ENCODE assay signal across 22 cellular contexts in the genomic region with DNA sequence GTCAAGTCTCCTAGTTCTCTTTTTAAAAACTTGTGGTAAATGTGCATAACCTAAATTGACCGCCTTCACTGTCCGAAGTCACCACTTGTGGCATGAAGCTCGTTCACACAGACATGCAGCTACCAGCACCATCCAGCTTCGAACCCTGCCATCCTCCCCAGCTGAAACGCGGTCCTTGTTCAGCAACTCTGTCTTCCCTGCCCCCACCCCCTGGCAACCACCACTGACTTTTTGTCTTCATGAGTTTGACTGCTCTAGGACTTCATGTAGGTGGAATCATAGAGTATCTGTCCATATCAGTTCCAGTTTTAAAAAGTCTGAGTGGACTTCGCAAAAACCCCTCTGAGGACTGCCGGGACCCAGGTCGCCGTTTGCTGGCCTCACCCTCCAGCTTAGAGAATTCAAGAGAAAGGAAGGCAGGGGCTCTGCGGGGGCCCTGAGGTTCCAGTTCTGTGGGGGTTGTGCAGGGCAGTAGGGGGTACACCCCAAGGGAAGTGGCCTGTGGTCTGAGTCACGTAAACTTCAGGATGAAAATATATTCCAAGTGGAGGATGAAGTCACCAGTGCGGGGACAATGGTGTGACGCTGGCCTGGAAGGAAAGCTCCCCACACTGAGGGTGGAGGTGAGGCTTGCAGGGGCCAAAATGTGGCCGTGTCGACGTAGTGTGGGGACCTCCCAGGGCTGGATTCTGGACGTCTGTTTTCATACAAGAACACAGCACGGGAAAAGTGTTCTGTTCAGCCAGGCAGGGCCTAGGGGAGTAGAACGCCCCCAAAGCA.
DNase-seq lines count a peak whose midpoint lies in the region; ATAC-seq and TF ChIP-seq lines count a peak whose summit lies in the region.
"Had no signal": no experiment of that assay in that cellular context is flagged by ENCODE, and none has a peak within 500 bp of the region (broad histone marks: within the 10 kb centered on the region; RNA-seq: fewer than 3 reads in every experiment).

No MANE protein-coding gene starts in this region.

- H3K27me3 ChIP-seq in RWPE2 (ENCODE audit: insufficient read depth, poor library complexity, severe bottlenecking) (no peaks in the 10 kb centered on the region), dorsolateral prefrontal cortex (no peaks in the 10 kb centered on the region), mesenchymal stem cell (ENCODE audit: control insufficient read depth in 1 of 2, insufficient read depth in 1 of 2, low read length in 2 of 2) (no peaks in the 10 kb centered on the region), thoracic aorta (replicated peaks; ENCODE audit: insufficient read depth) (no peaks in the 10 kb centered on the region)
- H3K27me3 ChIP-seq: neutrophil had no signal

- DNase-seq in RWPE2 (ENCODE audit: low spot score), result peak; percentile 33
- peak in 1 of 10 donors; percentile 21 for DNase-seq in dorsolateral prefrontal cortex
- peak; percentile 39 for DNase-seq in mesenchymal stem cell
- no peak for DNase-seq in thoracic aorta (ENCODE audit: low spot score)
- DNase-seq in activated naive CD4-positive, alpha-beta T cell treated with anti-CD3 and anti-CD28 coated beads, Interleukin-2, amount 10 ng/mL, durations not matched to agents 7 days and 5 days, result no peak
- DNase-seq in NCI-H345 (lab: John Stamatoyannopoulos, UW), result no peak
- DNase-seq in activated CD4-positive, alpha-beta memory T cell treated with anti-CD3 and anti-CD28 coated beads for 36 hours, result no peak
- DNase-seq: activated B cell treated with CpG ODN at 0.5 μM for 24 hours; activated naive CD8-positive, alpha-beta T cell treated with anti-CD3 and anti-CD28 coated beads, Interleukin-2, amount 50 U/mL, for 24 hours; EL; mucosa of descending colon; NCI-H1048; NCI-H2029 treated with DMSO at 0.1 percent for 48 hours; NCI-H510A; retina; SIG-M5; T-helper 17 cell had no signal

- H2BK120ac ChIP-seq in mesenchymal stem cell (ENCODE audit: low read depth, low read length), result peak overlapping the region; percentile 22

- no peak overlapping the region for H3K9ac ChIP-seq in mesenchymal stem cell (ENCODE audit: low read length)

- H3K4me3 ChIP-seq in RWPE2 (ENCODE audit: severe bottlenecking) (no peak overlapping the region), dorsolateral prefrontal cortex (no peak overlapping the region), mesenchymal stem cell (ENCODE audit: insufficient read depth in 1 of 2, low read depth in 1 of 2, low read length in 2 of 2) (peak overlapping the region in 1 of 2 experiments; percentile 4), thoracic aorta (no peak overlapping the region)
- H3K4me3 ChIP-seq: K562, mucosa of descending colon had no signal

- H3K4me1 ChIP-seq in RWPE2 (ENCODE audit: insufficient read depth, poor library complexity, severe bottlenecking) (peaks cover 21% of the 10 kb centered on the region), mesenchymal stem cell (ENCODE audit: control insufficient read depth, insufficient read depth, low read depth, low read length) (peaks cover 41% of the 10 kb centered on the region), thoracic aorta (ENCODE audit: control insufficient read depth in 1 of 2, low read depth in 2 of 2) (peaks cover 22 to 68% of the 10 kb centered on the region in 2 donors)

- no peak overlapping the region for H3K23ac ChIP-seq in mesenchymal stem cell (ENCODE audit: low read length in 2 of 2)

- peak overlapping the region; percentile 11 to 28 for H3K18ac ChIP-seq in mesenchymal stem cell (ENCODE audit: low read depth in 1 of 2, low read length in 2 of 2)

- peak overlapping the region; percentile 66 for H4K8ac ChIP-seq in mesenchymal stem cell (ENCODE audit: low read length)

- H3K4me2 ChIP-seq in mesenchymal stem cell (ENCODE audit: low read length, poor library complexity, severe bottlenecking), result no peak overlapping the region

- POLR2A ChIA-PET in activated CD4-positive, alpha-beta memory T cell treated with anti-CD3 and anti-CD28 coated beads for 36 hours (lab: Charles Lee), result no interaction called here

- no peak overlapping the region for H2BK15ac ChIP-seq in mesenchymal stem cell (ENCODE audit: low read depth, poor library complexity, severe bottlenecking)

- no peak overlapping the region for H2BK5ac ChIP-seq in mesenchymal stem cell (ENCODE audit: low read depth, low read length, poor library complexity, severe bottlenecking)

- H3K27me3 Mint-ChIP-seq in activated naive CD4-positive, alpha-beta T cell treated with anti-CD3 and anti-CD28 coated beads, Interleukin-2, amount 10 ng/mL, durations not matched to agents 7 days and 5 days, result peaks cover 22% of the 10 kb centered on the region
- H3K27me3 Mint-ChIP-seq in activated CD4-positive, alpha-beta memory T cell treated with anti-CD3 and anti-CD28 coated beads for 36 hours, result peaks cover 4% of the 10 kb centered on the region
- H3K27me3 Mint-ChIP-seq: activated B cell treated with CpG ODN at 0.5 μM for 24 hours, B cell had no signal

- H4K91ac ChIP-seq in mesenchymal stem cell (ENCODE audit: low read length), result no peak overlapping the region

- H3K79me1 ChIP-seq in mesenchymal stem cell (replicated peaks; ENCODE audit: low read length, poor library complexity, severe bottlenecking), result peaks cover 20% of the 10 kb centered on the region

- intact Hi-C loops in dorsolateral prefrontal cortex (cut with DNase I), result no loop called here
- intact Hi-C loops in activated CD4-positive, alpha-beta memory T cell treated with anti-CD3 and anti-CD28 coated beads for 36 hours (cut with micrococcal nuclease), result no loop called here

- H2BK12ac ChIP-seq in mesenchymal stem cell (ENCODE audit: low read length in 2 of 2), result peak overlapping the region in 1 of 2 experiments; percentile 37

- no peaks in the 10 kb centered on the region for H3K36me3 ChIP-seq in RWPE2 (ENCODE audit: low read depth)
- H3K36me3 ChIP-seq in mesenchymal stem cell (ENCODE audit: control insufficient read depth in 1 of 2, insufficient read depth in 2 of 2, low read depth in 1 of 2, low read length in 2 of 2), result peaks cover 5 to 16% of the 10 kb centered on the region in 2 experiments
- no peaks in the 10 kb centered on the region for H3K36me3 ChIP-seq in thoracic aorta

- CTCF ChIA-PET in activated naive CD4-positive, alpha-beta T cell treated with anti-CD3 and anti-CD28 coated beads, Interleukin-2, amount 10 ng/mL, durations not matched to agents 7 days and 5 days (lab: Charles Lee), result no interaction called here
- CTCF ChIA-PET in activated CD4-positive, alpha-beta memory T cell treated with anti-CD3 and anti-CD28 coated beads for 36 hours (lab: Charles Lee), result no interaction called here

- H2AK5ac ChIP-seq in mesenchymal stem cell (ENCODE audit: low read length, severe bottlenecking), result peak overlapping the region; percentile 71

- peak overlapping the region in 1 of 2 experiments; percentile 34 for H3K4ac ChIP-seq in mesenchymal stem cell (ENCODE audit: low read depth in 1 of 2, low read length in 2 of 2)

- H3K4me3 Mint-ChIP-seq in activated naive CD4-positive, alpha-beta T cell treated with anti-CD3 and anti-CD28 coated beads, Interleukin-2, amount 10 ng/mL, durations not matched to agents 7 days and 5 days, result no peak overlapping the region
- no peak overlapping the region for H3K4me3 Mint-ChIP-seq in activated CD4-positive, alpha-beta memory T cell treated with anti-CD3 and anti-CD28 coated beads for 36 hours
- H3K4me3 Mint-ChIP-seq: activated B cell treated with CpG ODN at 0.5 μM for 24 hours; activated naive CD8-positive, alpha-beta T cell treated with anti-CD3 and anti-CD28 coated beads, Interleukin-2, amount 50 U/mL, for 24 hours; activated T-helper 1 cell treated with anti-CD3 and anti-CD28 coated beads, Interleukin-12 subunit alpha, Interleukin-12 subunit beta, Interleukin-2, Interleukin-4 antibody, amounts not matched to agents 30 ng/mL and 10 ng/mL and 1 ng/mL, durations not matched to agents 14 hours and 24 hours and 36 hours; B cell; T-helper 17 cell had no signal

- H3K27ac Mint-ChIP-seq in activated naive CD4-positive, alpha-beta T cell treated with anti-CD3 and anti-CD28 coated beads, Interleukin-2, amount 10 ng/mL, durations not matched to agents 7 days and 5 days, result no peak overlapping the region
- no peak overlapping the region for H3K27ac Mint-ChIP-seq in activated CD4-positive, alpha-beta memory T cell treated with anti-CD3 and anti-CD28 coated beads for 36 hours
- H3K27ac Mint-ChIP-seq: activated B cell treated with CpG ODN at 0.5 μM for 24 hours; activated naive CD8-positive, alpha-beta T cell treated with anti-CD3 and anti-CD28 coated beads, Interleukin-2, amount 50 U/mL, for 24 hours; activated T-helper 1 cell treated with anti-CD3 and anti-CD28 coated beads, Interleukin-12 subunit alpha, Interleukin-12 subunit beta, Interleukin-2, Interleukin-4 antibody, amounts not matched to agents 30 ng/mL and 10 ng/mL and 1 ng/mL, durations not matched to agents 14 hours and 24 hours and 36 hours; B cell; T-helper 17 cell had no signal

- no peak for TF ChIP-seq CTCF in RWPE2 (IDR thresholded peaks at IDR 0.05; ENCODE audit: poor library complexity, severe bottlenecking)
- TF ChIP-seq CTCF in dorsolateral prefrontal cortex (IDR thresholded peaks at IDR 0.05 in 54 of 56, conservative IDR thresholded peaks at IDR 0.05 in 2 of 56; ENCODE audit: low read depth in 1 of 56, partially characterized antibody in 56 of 56), result no peak
- TF ChIP-seq CTCF in thoracic aorta (IDR thresholded peaks at IDR 0.05), result no peak

- WGBS in mesenchymal stem cell, result 77% methylated on average over 18 of the region's 20 CpGs

- no peak overlapping the region for H3K27ac ChIP-seq in RWPE2 (ENCODE audit: poor library complexity, severe bottlenecking)
- H3K27ac ChIP-seq in dorsolateral prefrontal cortex, result peak overlapping the region in 54 of 59 donors; percentile 22 to 94 (median 72)
- H3K27ac ChIP-seq in mesenchymal stem cell (ENCODE audit: low read length, poor library complexity, severe bottlenecking), result peak overlapping the region; percentile 36
- H3K27ac ChIP-seq in thoracic aorta, result peak overlapping the region; percentile 9 to 23
- H3K27ac ChIP-seq: neutrophil had no signal

- H3K36me3 Mint-ChIP-seq in activated naive CD4-positive, alpha-beta T cell treated with anti-CD3 and anti-CD28 coated beads, Interleukin-2, amount 10 ng/mL, durations not matched to agents 7 days and 5 days, result no peaks in the 10 kb centered on the region
- no peaks in the 10 kb centered on the region for H3K36me3 Mint-ChIP-seq in activated CD4-positive, alpha-beta memory T cell treated with anti-CD3 and anti-CD28 coated beads for 36 hours

- H3K4me1 Mint-ChIP-seq in activated naive CD4-positive, alpha-beta T cell treated with anti-CD3 and anti-CD28 coated beads, Interleukin-2, amount 10 ng/mL, durations not matched to agents 7 days and 5 days, result peaks cover 5% of the 10 kb centered on the region
- H3K4me1 Mint-ChIP-seq in activated CD4-positive, alpha-beta memory T cell treated with anti-CD3 and anti-CD28 coated beads for 36 hours (ENCODE audit: low read depth), result no peaks in the 10 kb centered on the region

- no peaks in the 10 kb centered on the region for H3K9me3 Mint-ChIP-seq in activated naive CD4-positive, alpha-beta T cell treated with anti-CD3 and anti-CD28 coated beads, Interleukin-2, amount 10 ng/mL, durations not matched to agents 7 days and 5 days
- H3K9me3 Mint-ChIP-seq in activated CD4-positive, alpha-beta memory T cell treated with anti-CD3 and anti-CD28 coated beads for 36 hours, result no peaks in the 10 kb centered on the region
- H3K9me3 Mint-ChIP-seq: activated B cell treated with CpG ODN at 0.5 μM for 24 hours; activated naive CD8-positive, alpha-beta T cell treated with anti-CD3 and anti-CD28 coated beads, Interleukin-2, amount 50 U/mL, for 24 hours; activated T-helper 1 cell treated with anti-CD3 and anti-CD28 coated beads, Interleukin-12 subunit alpha, Interleukin-12 subunit beta, Interleukin-2, Interleukin-4 antibody, amounts not matched to agents 30 ng/mL and 10 ng/mL and 1 ng/mL, durations not matched to agents 14 hours and 24 hours and 36 hours had no signal

- H2AFZ ChIP-seq in mesenchymal stem cell (ENCODE audit: low read depth, low read length), result no peak overlapping the region

- ATAC-seq in RWPE2 (ENCODE audit: low read depth), result no peak
- ATAC-seq in thoracic aorta (ENCODE audit: insufficient number of reproducible peaks, low FRiP score, low read depth), result no peak
- ATAC-seq in GM18511 (IDR thresholded peaks at IDR 0.05; ENCODE audit: unreplicated experiment), result no peak
- ATAC-seq: activated naive CD8-positive, alpha-beta T cell treated with anti-CD3 and anti-CD28 coated beads, Interleukin-2, amount 50 U/mL, for 24 hours; K562; mucosa of descending colon; T-helper 17 cell had no signal

- peak overlapping the region in 1 of 2 experiments; percentile 49 for H3K14ac ChIP-seq in mesenchymal stem cell (ENCODE audit: low read length in 2 of 2)

- H3K9me3 ChIP-seq in RWPE2 (ENCODE audit: severe bottlenecking) (no peaks in the 10 kb centered on the region), mesenchymal stem cell (ENCODE audit: control insufficient read depth, low read length) (no peaks in the 10 kb centered on the region), thoracic aorta (no peaks in the 10 kb centered on the region)
- H3K9me3 ChIP-seq: mucosa of descending colon, neutrophil had no signal

Comparison
In these comparisons a context has a peak if more than half of its experiments do, and no peak if none do; other contexts are left out.
1. DNase-seq: peak in RWPE2 (single experiment) and mesenchymal stem cell (single experiment); none in thoracic aorta (single experiment), activated naive CD4-positive, alpha-beta T cell treated with anti-CD3 and anti-CD28 coated beads, Interleukin-2, amount 10 ng/mL, durations not matched to agents 7 days and 5 days (single experiment), NCI-H345 (single experiment) and activated CD4-positive, alpha-beta memory T cell treated with anti-CD3 and anti-CD28 coated beads for 36 hours (single experiment).